10 cellular contexts compared by ENCODE assay signal in genomic region chr6:33702345-33702977, GRCh38. TPM values are rescaled to one million over a fixed set of nuclear protein-coding genes. Genes with fewer than 3 reads are reported as not detected.
A peak's percentile ranks its signal among the peaks of the same experiment; 100 is the strongest.
DNase-seq lines count a peak whose midpoint lies in the region; ATAC-seq, FAIRE-seq and TF ChIP-seq lines count a peak whose summit lies in the region.
"Had no signal": no experiment of that assay in that cellular context is flagged by ENCODE, and none has a peak within 500 bp of the region (broad histone marks: within the 10 kb centered on the region; RNA-seq: fewer than 3 reads in every experiment).

No MANE protein-coding gene starts in this region.

- H3K36me3 ChIP-seq in brain microvascular endothelial cell (replicated peaks) (peaks cover 11% of the 10 kb centered on the region), left lung (peaks cover 0 to 31% of the 10 kb centered on the region in 2 donors)

- POLR2A ChIA-PET in AG04449 (lab: Yijun Ruan, JAX): no interaction called here

- TF ChIP-seq CTCF in AG04449 (IDR thresholded peaks at IDR 0.05; ENCODE audit: insufficient read depth, low read length, missing control alignments) (peak; percentile 76), brain microvascular endothelial cell (IDR thresholded peaks at IDR 0.05; ENCODE audit: low read depth, low read length, missing control alignments) (peak; percentile 86), left lung (IDR thresholded peaks at IDR 0.05) (peak in 1 of 2 donors; percentile 12)

- intact Hi-C loops in left lung (cut with DNase I): no loop called here

- H3K9me3 ChIP-seq in left lung: no peaks in the 10 kb centered on the region

- no peaks in the 10 kb centered on the region for H3K27me3 ChIP-seq in brain microvascular endothelial cell (replicated peaks)
- no peaks in the 10 kb centered on the region for H3K27me3 ChIP-seq in left lung

- CTCF ChIA-PET in AG04449 (lab: Yijun Ruan, JAX): interaction anchor here (0.6 to 16.2 kb wide), 18 partner anchors 9 to 453 kb away, joined by 3 to 539 read pairs (median 6); partner anchors contain the start of genes BAK1, IP6K3, ITPR3 and UQCC2

- H3K4me3 ChIP-seq in AG04449 (ENCODE audit: low read depth, low read length) (no peak overlapping the region), brain microvascular endothelial cell (ENCODE audit: low read depth, low read length) (no peak overlapping the region), left lung (no peak overlapping the region)

- ATAC-seq in left lung: peak; percentile 52
- no peak for ATAC-seq in HG03108 (IDR thresholded peaks at IDR 0.05; ENCODE audit: unreplicated experiment)

- in situ Hi-C loops in brain microvascular endothelial cell (cut with HindIII; ENCODE audit: low pct_ligation_motif_present, low sequenced_read_pairs): no loop called here

- H3K27ac ChIP-seq in brain microvascular endothelial cell (no peak overlapping the region), left lung (no peak overlapping the region)

- DNase-seq in AG04449 (ENCODE audit: low read depth, low spot score): peak; percentile 21
- peak; percentile 54 for DNase-seq in NCI-H226
- DNase-seq in brain microvascular endothelial cell: peak; percentile 59
- no peak for DNase-seq in left lung
- DNase-seq in ureter (ENCODE audit: low spot score): no peak
- DNase-seq in NCI-H774 (lab: John Stamatoyannopoulos, UW): no peak

- FAIRE-seq in G401.6 (lab: Jason Lieb, UNC): peak; percentile 84

- peaks cover 0 to 21% of the 10 kb centered on the region in 2 donors for H3K4me1 ChIP-seq in left lung

RNA-seq across cellular contexts. Expression of gene UQCC2, which starts 9.0 kb away (rescaled TPM):
- total RNA-seq in left lung (10 to 100 TPM; 60.3 to 73.7 TPM), ureter (74.2 TPM)

RNA-seq across cellular contexts. Expression of gene IP6K3, which starts 44.2 kb away (rescaled TPM):
- total RNA-seq in left lung: 1 to 10 TPM in 1 of 2 donors, under 1 TPM in 1; 0.87 to 3.4 TPM
- total RNA-seq in ureter: 2.6 TPM
- total RNA-seq: glomerular endothelial cell, temporal lobe had no signal

Comparison
In these comparisons a context has a peak if more than half of its experiments do, and no peak if none do; other contexts are left out.
1. DNase-seq: peak in AG04449 (single experiment), NCI-H226 (single experiment) and brain microvascular endothelial cell (single experiment); none in left lung (0 of 2), ureter (single experiment) and NCI-H774 (single experiment).